1 cellular context compared by ENCODE assay signal in genomic region chr12:9447791-9448614, GRCh38.
TF ChIP-seq lines count a peak whose summit lies in the region.

No MANE protein-coding gene starts in this region.

TF ChIP-seq in HEK293, 187 proteins besides CTCF, POLR2A, EP300 and RAD21 (continued from another document):
- TF ChIP-seq REST (tag by site-specific recombination; IDR thresholded peaks at IDR 0.05), result peak; percentile 35; the same call in 1 of the 2 replicates
- peak; percentile 39; the same call in 1 of the 2 replicates for TF ChIP-seq ZNF394 (tag by site-specific recombination; IDR thresholded peaks at IDR 0.05; ENCODE audit: borderline replicate concordance)
- 0 out of 2 replicates have a peak, but pooled peaks have one; percentile 40 for TF ChIP-seq ZBTB48 (tag by site-specific recombination; IDR thresholded peaks at IDR 0.05)
TF ChIP-seq in HEK293: peak in this region for 22; not testable (repeated sequence) for 165.
